23 cellular contexts compared by ENCODE assay signal in genomic region chrX:129510331-129510730, GRCh38.
"Had no signal": no experiment of that assay in that cellular context is flagged by ENCODE, and none has a peak within 500 bp of the region (broad histone marks: within the 10 kb centered on the region; RNA-seq: fewer than 3 reads in every experiment).

No MANE protein-coding gene starts in this region.

- H3K36me3 Mint-ChIP-seq: naive B cell; stimulated activated effector memory CD8-positive, alpha-beta T cell treated with anti-CD3 and anti-CD28 coated beads, Interleukin-12 subunit alpha, Interleukin-12 subunit beta, amount 100 ng/mL, for 72 hours had no signal

- H3K4me2 ChIP-seq: smooth muscle cell had no signal

- H3K4me1 ChIP-seq: esophagus squamous epithelium, gastroesophageal sphincter, right atrium auricular region had no signal

- ATAC-seq: effector memory CD8-positive, alpha-beta T cell; gastroesophageal sphincter; left cardiac atrium; left ventricle myocardium superior; stimulated activated effector memory CD8-positive, alpha-beta T cell treated with anti-CD3 and anti-CD28 coated beads, Interleukin-12 subunit alpha, Interleukin-12 subunit beta, amount 100 ng/mL, for 72 hours; stimulated activated naive CD8-positive, alpha-beta T cell treated with anti-CD3 and anti-CD28 coated beads, Interleukin-15, Interleukin-2, amounts not matched to agents 100 U/mL and 50 U/mL, for 24 hours had no signal

- DNase-seq: effector memory CD8-positive, alpha-beta T cell; esophagus squamous epithelium; foreskin fibroblast; glutamatergic neuron; left cardiac atrium; left ventricle myocardium superior; mesenchymal stem cell; naive B cell; posterior cingulate gyrus; stimulated activated CD4-positive, alpha-beta T cell treated with anti-CD3 and anti-CD28 coated beads, Interleukin-4, amount 100 ng/mL, for 1 hour; stimulated activated CD8-positive, alpha-beta memory T cell treated with anti-CD3 and anti-CD28 coated beads, Interleukin-4, amount 100 ng/mL, for 48 hours; stimulated activated naive CD8-positive, alpha-beta T cell treated with anti-CD3 and anti-CD28 coated beads, Interleukin-15, Interleukin-2, amounts not matched to agents 100 U/mL and 50 U/mL, for 24 hours; trophoblast cell had no signal

- FAIRE-seq: colon, keratinocyte had no signal

- H3K4me3 Mint-ChIP-seq: dendritic cell treated with granulocyte-macrophage colony-stimulating factor and Interleukin-4, amounts not matched to agents 40 ng/mL and 50 ng/mL, for 4 days; effector memory CD8-positive, alpha-beta T cell; naive B cell; stimulated activated effector memory CD8-positive, alpha-beta T cell treated with anti-CD3 and anti-CD28 coated beads, Interleukin-12 subunit alpha, Interleukin-12 subunit beta, amount 100 ng/mL, for 72 hours had no signal

- H3K27ac ChIP-seq: esophagus squamous epithelium, gastroesophageal sphincter, neutrophil, right atrium auricular region, thoracic aorta had no signal

- H3K9me3 Mint-ChIP-seq: dendritic cell treated with granulocyte-macrophage colony-stimulating factor and Interleukin-4, amounts not matched to agents 40 ng/mL and 50 ng/mL, for 4 days; effector memory CD8-positive, alpha-beta T cell; stimulated activated effector memory CD8-positive, alpha-beta T cell treated with anti-CD3 and anti-CD28 coated beads, Interleukin-12 subunit alpha, Interleukin-12 subunit beta, amount 100 ng/mL, for 72 hours had no signal

- H3K27ac Mint-ChIP-seq: dendritic cell treated with granulocyte-macrophage colony-stimulating factor and Interleukin-4, amounts not matched to agents 40 ng/mL and 50 ng/mL, for 4 days; effector memory CD8-positive, alpha-beta T cell; naive B cell; stimulated activated effector memory CD8-positive, alpha-beta T cell treated with anti-CD3 and anti-CD28 coated beads, Interleukin-12 subunit alpha, Interleukin-12 subunit beta, amount 100 ng/mL, for 72 hours had no signal

- H3K4me1 Mint-ChIP-seq: naive B cell; stimulated activated effector memory CD8-positive, alpha-beta T cell treated with anti-CD3 and anti-CD28 coated beads, Interleukin-12 subunit alpha, Interleukin-12 subunit beta, amount 100 ng/mL, for 72 hours had no signal

- H3K9me3 ChIP-seq: esophagus squamous epithelium, gastroesophageal sphincter, neutrophil, right atrium auricular region, thoracic aorta had no signal

- H3K27me3 ChIP-seq: esophagus squamous epithelium, gastroesophageal sphincter, neutrophil, right atrium auricular region had no signal

- H3K27me3 Mint-ChIP-seq: dendritic cell treated with granulocyte-macrophage colony-stimulating factor and Interleukin-4, amounts not matched to agents 40 ng/mL and 50 ng/mL, for 4 days had no signal

- H3K4me3 ChIP-seq: esophagus squamous epithelium, gastroesophageal sphincter, lung, right atrium auricular region, smooth muscle cell, thoracic aorta had no signal

- H3K36me3 ChIP-seq: neutrophil had no signal
